8 cellular contexts compared by ENCODE assay signal in the genomic region with DNA sequence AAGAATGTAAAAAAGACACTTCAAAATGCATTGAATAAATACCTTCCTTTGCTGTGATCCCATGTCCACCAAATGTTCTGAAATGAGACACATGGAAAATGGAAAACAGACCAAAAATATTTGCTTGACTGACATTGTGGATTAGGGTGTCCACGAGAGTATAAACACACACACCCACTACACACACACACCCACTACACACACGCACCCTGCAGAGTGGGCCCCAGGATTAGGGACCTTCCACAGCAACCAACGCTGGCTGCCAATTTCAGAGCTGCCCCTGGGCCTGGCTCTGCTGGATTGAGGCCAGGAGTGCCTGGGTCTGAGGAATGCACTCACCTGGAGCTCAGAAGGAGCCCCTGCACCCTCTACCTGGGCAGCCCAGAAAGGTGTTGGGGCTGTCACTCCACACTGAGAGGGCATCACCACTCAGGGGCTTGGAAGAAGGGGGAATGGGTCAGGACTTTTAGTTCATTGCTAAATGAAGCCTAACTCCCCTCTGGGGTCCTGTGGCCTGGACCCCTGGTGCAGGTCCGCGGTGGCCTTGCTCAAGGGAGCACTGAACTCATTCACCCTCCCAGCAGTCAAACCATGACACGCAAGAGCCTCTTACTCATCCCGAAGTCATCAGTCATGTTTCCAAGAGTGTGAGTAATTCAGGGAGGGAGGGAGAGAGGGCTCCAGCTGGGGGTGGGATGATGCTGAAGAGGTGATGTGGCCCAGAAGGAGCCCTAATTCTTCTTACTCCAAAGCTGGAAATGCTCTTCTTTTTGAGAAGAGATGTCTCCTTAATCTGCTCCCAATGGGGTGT. TPM values are rescaled to one million over a fixed set of nuclear protein-coding genes. Genes with fewer than 3 reads are reported as not detected.
DNase-seq lines count a peak whose midpoint lies in the region; ATAC-seq and TF ChIP-seq lines count a peak whose summit lies in the region.

No MANE protein-coding gene starts in this region.

- no peaks in the 10 kb centered on the region for H3K36me3 Mint-ChIP-seq in CD8-positive, alpha-beta memory T cell

- peaks cover 31 to 54% (median 40%) of the 10 kb centered on the region in 3 donors for H3K4me1 ChIP-seq in esophagus squamous epithelium
- no peaks in the 10 kb centered on the region for H3K4me1 ChIP-seq in neuronal stem cell (ENCODE audit: control insufficient read depth in 2 of 2, insufficient read depth in 1 of 2, low read depth in 1 of 2, low read length in 2 of 2)
- H3K4me1 ChIP-seq in CD8-positive, alpha-beta memory T cell (ENCODE audit: insufficient read depth, low read length) = no peaks in the 10 kb centered on the region

- H3K9me3 ChIP-seq in esophagus squamous epithelium (no peaks in the 10 kb centered on the region), neuronal stem cell (replicated peaks in 1 of 2; ENCODE audit: control insufficient read depth in 2 of 2, insufficient read depth in 1 of 2, low read depth in 1 of 2, low read length in 2 of 2) (no peaks in the 10 kb centered on the region)
- H3K9me3 ChIP-seq in CD8-positive, alpha-beta memory T cell (ENCODE audit: low read length) = no peaks in the 10 kb centered on the region

- H2BK15ac ChIP-seq in neuronal stem cell (ENCODE audit: low read length) = no peak overlapping the region

- peaks cover 2 to 7% (median 6%) of the 10 kb centered on the region in 3 donors for H3K4me1 Mint-ChIP-seq in CD8-positive, alpha-beta memory T cell

- 26 to 41% methylated on average over 2 to 4 of the region's 7 CpGs for WGBS in esophagus squamous epithelium, 2 donors
- WGBS in neuronal stem cell (ENCODE audit: extremely low coverage in 2 of 2, insufficient read length in 2 of 2, insufficient replicate concordance in 1 of 2), 2 donors = no CpG with 5 or more reads among the region's 7 CpGs

- H4K91ac ChIP-seq in neuronal stem cell (ENCODE audit: low read depth, low read length, poor library complexity) = no peak overlapping the region

- H3K4ac ChIP-seq in neuronal stem cell (ENCODE audit: low read length) = no peak overlapping the region

- no peaks in the 10 kb centered on the region for H3K79me1 ChIP-seq in neuronal stem cell (ENCODE audit: low read depth, low read length)

- intact Hi-C loops in esophagus squamous epithelium (cut with DNase I) = no loop called here

- no peak overlapping the region for H2BK12ac ChIP-seq in neuronal stem cell (ENCODE audit: low read length)

- H3K4me2 ChIP-seq in neuronal stem cell (ENCODE audit: insufficient read depth, low read length, poor library complexity, severe bottlenecking) = no peak overlapping the region

- H3K27me3 ChIP-seq in esophagus squamous epithelium = no peaks in the 10 kb centered on the region
- H3K27me3 ChIP-seq in neuronal stem cell (ENCODE audit: control insufficient read depth in 3 of 3, insufficient read depth in 3 of 3, low read depth in 1 of 3, low read length in 3 of 3) = peaks cover 0 to 8% (median 0%) of the 10 kb centered on the region in 3 experiments
- no peaks in the 10 kb centered on the region for H3K27me3 ChIP-seq in CD8-positive, alpha-beta memory T cell (ENCODE audit: insufficient read depth, low read length, poor library complexity, severe bottlenecking)

- H3K9me3 Mint-ChIP-seq in CD8-positive, alpha-beta memory T cell = no peaks in the 10 kb centered on the region

- H3K36me3 ChIP-seq in esophagus squamous epithelium (no peaks in the 10 kb centered on the region), neuronal stem cell (replicated peaks in 1 of 2; ENCODE audit: control insufficient read depth in 2 of 2, insufficient read depth in 2 of 2, low read length in 2 of 2) (no peaks in the 10 kb centered on the region)
- H3K36me3 ChIP-seq in CD8-positive, alpha-beta memory T cell (ENCODE audit: insufficient read depth, low read length) = no peaks in the 10 kb centered on the region

- POLR2A ChIA-PET in CD8-positive, alpha-beta memory T cell (lab: Charles Lee) = interaction anchor here (0.6 kb wide), 1 partner anchor 108 kb away, joined by 3 read pairs; no protein-coding TSS in a partner anchor

- no peak for ATAC-seq in HG02973 (IDR thresholded peaks at IDR 0.05; ENCODE audit: unreplicated experiment)

- TF ChIP-seq CTCF in HFF-Myc (IDR thresholded peaks at IDR 0.05; ENCODE audit: low read depth, low read length, missing control alignments) (no peak), esophagus squamous epithelium (IDR thresholded peaks at IDR 0.05) (no peak)

- H2BK120ac ChIP-seq in neuronal stem cell (ENCODE audit: low read depth, low read length) = no peak overlapping the region

- no peak overlapping the region for H3K18ac ChIP-seq in neuronal stem cell (ENCODE audit: low read length)

- H4K8ac ChIP-seq in neuronal stem cell (ENCODE audit: low read depth, low read length) = no peak overlapping the region

- CTCF ChIA-PET in CD8-positive, alpha-beta memory T cell (lab: Charles Lee) = interaction anchor here (0.7 to 1.0 kb wide), 2 partner anchors 692 to 742 kb away, joined by 3 read pairs; no protein-coding TSS in a partner anchor

- no peak for TF ChIP-seq POLR2A in esophagus squamous epithelium (IDR thresholded peaks at IDR 0.05)

- H2AK5ac ChIP-seq in neuronal stem cell (ENCODE audit: low read depth, low read length) = no peak overlapping the region

- H3K27ac ChIP-seq in esophagus squamous epithelium = peak overlapping the region in 3 of 4 donors; percentile 31 to 48 (median 36)
- no peak overlapping the region for H3K27ac ChIP-seq in neuronal stem cell (replicated peaks; ENCODE audit: low read length)
- H3K27ac ChIP-seq in CD8-positive, alpha-beta memory T cell (ENCODE audit: low read depth, low read length) = no peak overlapping the region

- H3K4me3 ChIP-seq in HFF-Myc (replicated peaks; ENCODE audit: low read depth, low read length) = no peak overlapping the region
- no peak overlapping the region for H3K4me3 ChIP-seq in esophagus squamous epithelium
- no peak overlapping the region for H3K4me3 ChIP-seq in neuronal stem cell (ENCODE audit: low read length in 2 of 2)
- no peak overlapping the region for H3K4me3 ChIP-seq in CD8-positive, alpha-beta memory T cell (ENCODE audit: low read length)

- DNase-seq in HFF-Myc (ENCODE audit: extremely low read depth, low read depth) (peak; percentile 85), SW480 (ENCODE audit: low spot score) (peak; percentile 69), esophagus squamous epithelium (lab: John Stamatoyannopoulos, UW) (no peak), neuronal stem cell (ENCODE audit: low spot score) (no peak), superior temporal gyrus (ENCODE audit: extremely low spot score) (no peak)
- DNase-seq in stimulated activated CD4-positive, alpha-beta T cell treated with anti-CD3 and anti-CD28 coated beads, Interleukin-2, amount 100 ng/mL, for 4 hours (ENCODE audit: low read depth) = peak; percentile 48
- DNase-seq in CD8-positive, alpha-beta memory T cell = no peak

- H3K27ac Mint-ChIP-seq in CD8-positive, alpha-beta memory T cell = no peak overlapping the region

- H3K14ac ChIP-seq in neuronal stem cell (ENCODE audit: low read length) = no peak overlapping the region

- H3K4me3 Mint-ChIP-seq in CD8-positive, alpha-beta memory T cell = no peak overlapping the region

- no peak overlapping the region for H3K23ac ChIP-seq in neuronal stem cell (ENCODE audit: low read depth, low read length, poor library complexity)

- no peak overlapping the region for H3K9ac ChIP-seq in neuronal stem cell (ENCODE audit: low read depth, low read length, poor library complexity)

- H2BK5ac ChIP-seq in neuronal stem cell (ENCODE audit: low read length) = no peak overlapping the region

- H3K27me3 Mint-ChIP-seq in CD8-positive, alpha-beta memory T cell = peaks cover 0 to 2% of the 10 kb centered on the region in 2 donors

- no peak overlapping the region for H2AFZ ChIP-seq in neuronal stem cell (ENCODE audit: low read length)

RNA-seq across cellular contexts. Expression of gene PLB1, which starts 50.2 kb away (rescaled TPM):
- 1 to 10 TPM; 1.1 to 6.5 (median 2.3) TPM for total RNA-seq in esophagus squamous epithelium
- polyA plus RNA-seq in neuronal stem cell (2013, experiment 1 of 2) = 0.08 TPM
- 0.07 TPM for polyA plus RNA-seq in neuronal stem cell (2013, experiment 2 of 2)
- total RNA-seq in CD8-positive, alpha-beta memory T cell = under 1 TPM; 0.35 to 0.39 TPM
- 0.16 TPM for polyA plus RNA-seq in CD8-positive, alpha-beta memory T cell

RNA-seq across cellular contexts. Expression of gene FOSL2, which starts 53.0 kb away (rescaled TPM):
- 100 to 1,000 TPM; 100 to 234 (median 144) TPM for total RNA-seq in esophagus squamous epithelium
- 6.6 TPM for polyA plus RNA-seq in neuronal stem cell (2013, experiment 1 of 2)
- 6.6 TPM for polyA plus RNA-seq in neuronal stem cell (2013, experiment 2 of 2)
- 10 to 100 TPM; 46.2 to 47.3 TPM for total RNA-seq in CD8-positive, alpha-beta memory T cell
- polyA plus RNA-seq in CD8-positive, alpha-beta memory T cell = 14.1 TPM

Comparison
In these comparisons a context has a peak if more than half of its experiments do, and no peak if none do; other contexts are left out.
1. DNase-seq: peak in HFF-Myc (single experiment), SW480 (single experiment) and stimulated activated CD4-positive, alpha-beta T cell treated with anti-CD3 and anti-CD28 coated beads, Interleukin-2, amount 100 ng/mL, for 4 hours (single experiment); none in esophagus squamous epithelium (single experiment), neuronal stem cell (single experiment), CD8-positive, alpha-beta memory T cell (0 of 5) and superior temporal gyrus (single experiment).
2. H3K27ac ChIP-seq: peak in esophagus squamous epithelium (3 of 4); none in neuronal stem cell (single experiment) and CD8-positive, alpha-beta memory T cell (single experiment).